In the genomic region with DNA sequence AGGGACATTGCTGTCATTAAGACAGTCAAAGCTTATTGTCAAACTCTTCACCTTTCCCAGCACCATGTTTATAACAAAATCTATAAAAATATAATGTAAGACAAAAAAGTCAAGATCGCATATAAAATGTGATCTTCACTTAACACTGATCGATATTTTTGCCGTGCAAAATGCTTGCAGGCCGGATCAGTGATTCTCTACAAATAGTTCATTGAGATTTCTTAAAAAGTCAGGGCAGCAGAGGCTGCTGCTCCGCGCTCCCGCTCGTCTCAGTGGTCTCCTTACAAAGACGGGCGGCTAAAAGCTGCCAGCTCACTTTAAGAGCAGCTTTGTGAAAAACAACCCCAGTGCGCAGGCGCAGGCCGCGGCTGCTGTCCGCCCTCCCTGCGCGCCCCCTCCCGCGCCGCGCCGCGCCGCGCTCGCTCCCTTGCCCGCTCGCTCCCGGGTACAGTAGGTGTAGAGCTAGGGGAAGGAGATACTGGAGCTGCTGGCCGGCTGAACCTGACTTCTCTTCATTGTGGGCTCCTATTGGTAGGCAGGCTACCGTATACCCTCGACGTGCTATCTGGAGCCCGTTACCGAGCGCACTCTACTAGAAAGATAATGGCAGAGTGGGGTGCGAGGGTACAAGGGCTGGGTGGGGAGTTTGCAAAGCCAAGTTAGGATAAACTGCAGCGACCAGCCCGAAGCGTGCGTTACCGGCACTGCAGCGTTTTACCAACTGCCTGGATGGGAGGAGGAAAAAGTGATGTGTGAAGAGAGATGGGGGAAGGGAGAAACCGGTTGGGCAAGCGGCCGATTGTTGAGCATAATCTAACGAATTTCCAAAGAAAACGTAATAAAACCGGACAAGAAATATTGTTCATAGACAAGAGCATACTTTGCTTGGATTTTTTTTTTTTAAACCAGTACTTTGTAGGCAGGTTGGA, we compare ENCODE assay signal across 8 cellular contexts. TPM values are rescaled to one million over a fixed set of nuclear protein-coding genes. Genes with fewer than 3 reads are reported as not detected.
DNase-seq lines count a peak whose midpoint lies in the region; ATAC-seq and TF ChIP-seq lines count a peak whose summit lies in the region.

Gene ARRDC3, minus strand, starts transcription at position 291 of the 929 bp plus-strand sequence. Its CDS starts 225 bp downstream, at position 66.

- peak; percentile 59 for ATAC-seq in HG03378 (IDR thresholded peaks at IDR 0.05; ENCODE audit: unreplicated experiment)

- peak within 1 kb of the TSS; percentile 66 for H3K4me3 ChIP-seq in kidney epithelial cell (ENCODE audit: low read depth, low read length)

- DNase-seq in AML-193 (lab: John Stamatoyannopoulos, UW) (peak; percentile 86 to 89), NCI-H510A treated with DMSO at 0.1 percent for 48 hours (lab: John Stamatoyannopoulos, UW) (peak; percentile 90), cerebellum (ENCODE audit: low spot score) (peak; percentile 93), kidney epithelial cell (ENCODE audit: low read depth) (peak; percentile 82)
- peak; percentile 92 to 96 for DNase-seq in activated CD4-positive, alpha-beta T cell treated with anti-CD3 and anti-CD28 coated beads for 24 hours (ENCODE audit: low read depth in 2 of 2)
- DNase-seq in stimulated activated CD4-positive, alpha-beta T cell treated with anti-CD3 and anti-CD28 coated beads, Interleukin-15, amount 100 ng/mL, for 24 hours = peak; percentile 96

- no peaks in the 10 kb centered on the region for H3K36me3 ChIP-seq in kidney epithelial cell (ENCODE audit: control insufficient read depth, insufficient read depth, low read length)

- no peaks in the 10 kb centered on the region for H3K27me3 ChIP-seq in kidney epithelial cell (ENCODE audit: control insufficient read depth, insufficient read depth, low read length)

- TF ChIP-seq CTCF in kidney epithelial cell (IDR thresholded peaks at IDR 0.05; ENCODE audit: insufficient read depth, low read length, poor library complexity, severe bottlenecking) = no peak

- TF ChIP-seq POLR2A in GM19099 (IDR thresholded peaks at IDR 0.05; ENCODE audit: extremely low read depth, insufficient read length, low read depth) = peak; percentile 100

RNA-seq across cellular contexts. Expression of gene ARRDC3, which starts in this region (rescaled TPM):
- total RNA-seq in cerebellum (202 TPM), kidney epithelial cell (35.2 and 39.1 TPM in 2 replicates)

Comparison
In these comparisons a context has a peak if more than half of its experiments do, and no peak if none do; other contexts are left out.
1. Peak in every context shown above with its lines: DNase-seq, ATAC-seq and H3K4me3 ChIP-seq.